19 cellular contexts compared by ENCODE assay signal in genomic region chr10:12507165-12507870, GRCh38.
A peak's percentile ranks its signal among the peaks of the same experiment; 100 is the strongest.
DNase-seq lines count a peak whose midpoint lies in the region; ATAC-seq and TF ChIP-seq lines count a peak whose summit lies in the region.
"Had no signal": no experiment of that assay in that cellular context is flagged by ENCODE, and none has a peak within 500 bp of the region (broad histone marks: within the 10 kb centered on the region; RNA-seq: fewer than 3 reads in every experiment).

No MANE protein-coding gene starts in this region.

- H3K27ac Mint-ChIP-seq in activated CD4-positive, alpha-beta T cell treated with anti-CD3 and anti-CD28 coated beads, Interleukin-2, amount 10 ng/mL, durations not matched to agents 24 days and 14 days: no peak overlapping the region
- peak overlapping the region; percentile 4 for H3K27ac Mint-ChIP-seq in T-helper 17 cell
- H3K27ac Mint-ChIP-seq in glutamatergic neuron (ENCODE audit: unreplicated experiment): peak overlapping the region; percentile 29
- H3K27ac Mint-ChIP-seq: activated naive CD4-positive, alpha-beta T cell treated with anti-CD3 and anti-CD28 coated beads, Interleukin-2, amount 50 U/mL, for 72 hours had no signal

- H3K36me3 ChIP-seq in stomach (no peaks in the 10 kb centered on the region), GM23248 (ENCODE audit: low read depth) (no peaks in the 10 kb centered on the region)
- H3K36me3 ChIP-seq: sigmoid colon, transverse colon had no signal

- in situ Hi-C loops in GM23248 (cut with MboI): no loop called here

- H3K4me1 Mint-ChIP-seq in activated CD4-positive, alpha-beta T cell treated with anti-CD3 and anti-CD28 coated beads, Interleukin-2, amount 10 ng/mL, durations not matched to agents 24 days and 14 days: peaks cover 31% of the 10 kb centered on the region
- peaks cover 47% of the 10 kb centered on the region for H3K4me1 Mint-ChIP-seq in T-helper 17 cell
- peaks cover 23% of the 10 kb centered on the region for H3K4me1 Mint-ChIP-seq in glutamatergic neuron (ENCODE audit: low read depth, unreplicated experiment)

- intact Hi-C loops in activated CD4-positive, alpha-beta T cell treated with anti-CD3 and anti-CD28 coated beads, Interleukin-2, amount 10 ng/mL, durations not matched to agents 24 days and 14 days (cut with micrococcal nuclease): loop anchor here (10.0 kb wide), 1 partner anchor 147 kb away; no protein-coding TSS in a partner anchor
- intact Hi-C loops in stomach (cut with DNase I; ENCODE audit: low total_unique reads): no loop called here

- H3K4me2 ChIP-seq in GM23248 (ENCODE audit: unreplicated experiment): no peak overlapping the region

- H3K4me3 ChIP-seq in stomach (no peak overlapping the region), GM23248 (no peak overlapping the region)
- H3K4me3 ChIP-seq: sigmoid colon, transverse colon had no signal

- no peaks in the 10 kb centered on the region for H3K27me3 Mint-ChIP-seq in activated CD4-positive, alpha-beta T cell treated with anti-CD3 and anti-CD28 coated beads, Interleukin-2, amount 10 ng/mL, durations not matched to agents 24 days and 14 days
- H3K27me3 Mint-ChIP-seq in T-helper 17 cell: no peaks in the 10 kb centered on the region
- H3K27me3 Mint-ChIP-seq in glutamatergic neuron (ENCODE audit: unreplicated experiment): peaks cover 2% of the 10 kb centered on the region

- no peaks in the 10 kb centered on the region for H3F3A ChIP-seq in GM23248 (ENCODE audit: insufficient read depth)

- H3K27ac ChIP-seq in stomach: no peak overlapping the region
- no peak overlapping the region for H3K27ac ChIP-seq in GM23248
- H3K27ac ChIP-seq: sigmoid colon, transverse colon, VCaP had no signal

- no peaks in the 10 kb centered on the region for H3K9me3 ChIP-seq in T-helper 17 cell (ENCODE audit: control insufficient read depth, low read length, poor library complexity, severe bottlenecking)
- H3K9me3 ChIP-seq in stomach: no peaks in the 10 kb centered on the region
- H3K9me3 ChIP-seq in GM23248 (ENCODE audit: low read depth): no peaks in the 10 kb centered on the region
- H3K9me3 ChIP-seq: sigmoid colon, transverse colon had no signal

- no peak for TF ChIP-seq POLR2A in stomach (IDR thresholded peaks at IDR 0.05)

- ATAC-seq in T-helper 17 cell (peak; percentile 30), HG03460 (IDR thresholded peaks at IDR 0.05; ENCODE audit: unreplicated experiment) (no peak)
- ATAC-seq: left cardiac atrium had no signal

- H3K4me1 ChIP-seq in stomach (peaks cover 0 to 8% (median 0%) of the 10 kb centered on the region in 4 donors), GM23248 (ENCODE audit: insufficient read depth) (no peaks in the 10 kb centered on the region)
- H3K4me1 ChIP-seq: sigmoid colon had no signal

- no peaks in the 10 kb centered on the region for H3K79me2 ChIP-seq in GM23248 (ENCODE audit: insufficient read depth)

- TF ChIP-seq CTCF in glutamatergic neuron (IDR thresholded peaks at IDR 0.05; ENCODE audit: partially characterized antibody, unreplicated experiment): no peak
- no peak for TF ChIP-seq CTCF in stomach (IDR thresholded peaks at IDR 0.05)

- DNase-seq in activated CD4-positive, alpha-beta T cell treated with anti-CD3 and anti-CD28 coated beads, Interleukin-2, amount 10 ng/mL, durations not matched to agents 24 days and 14 days: peak; percentile 70
- DNase-seq in activated CD4-positive, alpha-beta T cell treated with anti-CD3 and anti-CD28 coated beads, Interleukin-2, amount 50 U/mL, for 4 hours: no peak
- DNase-seq in T-helper 17 cell: no peak
- DNase-seq in glutamatergic neuron: no peak
- peak; percentile 23 for DNase-seq in stomach
- DNase-seq in NCI-H526 (lab: John Stamatoyannopoulos, UW): no peak
- DNase-seq in GM23248: no peak
- DNase-seq: C1 segment of cervical spinal cord; effector CD8-positive, alpha-beta T cell; hippocampal formation; left cardiac atrium; NCI-H1092 treated with DMSO at 0.1 percent for 48 hours; NCI-H774; sigmoid colon; stimulated activated CD4-positive, alpha-beta T cell treated with anti-CD3 and anti-CD28 coated beads, Interleukin-1b, Interleukin-23, amount 100 ng/mL, for 48 hours; transverse colon had no signal

- no peaks in the 10 kb centered on the region for H3K36me3 Mint-ChIP-seq in activated CD4-positive, alpha-beta T cell treated with anti-CD3 and anti-CD28 coated beads, Interleukin-2, amount 10 ng/mL, durations not matched to agents 24 days and 14 days (ENCODE audit: low read depth)
- H3K36me3 Mint-ChIP-seq in T-helper 17 cell (ENCODE audit: low read depth) (no peaks in the 10 kb centered on the region), glutamatergic neuron (ENCODE audit: unreplicated experiment) (peaks cover 4% of the 10 kb centered on the region)
- H3K36me3 Mint-ChIP-seq: activated naive CD4-positive, alpha-beta T cell treated with anti-CD3 and anti-CD28 coated beads, Interleukin-2, amount 50 U/mL, for 72 hours had no signal

- no peak overlapping the region for H3K4me3 Mint-ChIP-seq in activated CD4-positive, alpha-beta T cell treated with anti-CD3 and anti-CD28 coated beads, Interleukin-2, amount 10 ng/mL, durations not matched to agents 24 days and 14 days
- H3K4me3 Mint-ChIP-seq in T-helper 17 cell: peak overlapping the region; percentile 47
- H3K4me3 Mint-ChIP-seq in glutamatergic neuron (ENCODE audit: unreplicated experiment): no peak overlapping the region

- 78 to 88% (median 84%) methylated on average over 10 of the region's 10 CpGs for WGBS in stomach, 5 donors
- 69 to 77% methylated on average over 10 of the region's 10 CpGs for WGBS in GM23248 (ENCODE audit: low coverage in 1 of 2, low lambda C conversion rate in 2 of 2, missing lambda C conversion rate in 2 of 2), 2 experiments

- TF ChIP-seq EP300 in stomach (IDR thresholded peaks at IDR 0.05): no peak

- H3K27me3 ChIP-seq in stomach (no peaks in the 10 kb centered on the region), GM23248 (replicated peaks; ENCODE audit: insufficient read depth) (no peaks in the 10 kb centered on the region)
- H3K27me3 ChIP-seq: sigmoid colon, transverse colon had no signal

- H3K9ac ChIP-seq in GM23248: no peak overlapping the region

- no peaks in the 10 kb centered on the region for H3K9me2 ChIP-seq in GM23248 (ENCODE audit: insufficient read depth)

- H3K9me3 Mint-ChIP-seq in activated CD4-positive, alpha-beta T cell treated with anti-CD3 and anti-CD28 coated beads, Interleukin-2, amount 10 ng/mL, durations not matched to agents 24 days and 14 days: no peaks in the 10 kb centered on the region
- no peaks in the 10 kb centered on the region for H3K9me3 Mint-ChIP-seq in glutamatergic neuron (ENCODE audit: unreplicated experiment)
- H3K9me3 Mint-ChIP-seq: activated naive CD4-positive, alpha-beta T cell treated with anti-CD3 and anti-CD28 coated beads, Interleukin-2, amount 50 U/mL, for 72 hours had no signal

- no peaks in the 10 kb centered on the region for H4K20me1 ChIP-seq in GM23248 (ENCODE audit: insufficient read depth)

- no peak overlapping the region for H2AFZ ChIP-seq in GM23248

Comparison
In these comparisons a context has a peak if more than half of its experiments do, and no peak if none do; other contexts are left out.
1. DNase-seq: peak in activated CD4-positive, alpha-beta T cell treated with anti-CD3 and anti-CD28 coated beads, Interleukin-2, amount 10 ng/mL, durations not matched to agents 24 days and 14 days (single experiment) and stomach (single experiment); none in activated CD4-positive, alpha-beta T cell treated with anti-CD3 and anti-CD28 coated beads, Interleukin-2, amount 50 U/mL, for 4 hours (0 of 2), T-helper 17 cell (0 of 3), glutamatergic neuron (single experiment), NCI-H526 (0 of 2) and GM23248 (single experiment).